Comparison of ENCODE assay signal across 10 cellular contexts in genomic region chr12:108633081-108633533, GRCh38. TPM values are rescaled to one million over a fixed set of nuclear protein-coding genes. Genes with fewer than 3 reads are reported as not detected.
DNase-seq lines count a peak whose midpoint lies in the region; ATAC-seq and TF ChIP-seq lines count a peak whose summit lies in the region.
"Had no signal": no experiment of that assay in that cellular context is flagged by ENCODE, and none has a peak within 500 bp of the region (broad histone marks: within the 10 kb centered on the region; RNA-seq: fewer than 3 reads in every experiment).

No MANE protein-coding gene starts in this region.

- POLR2A ChIA-PET in activated CD4-positive, alpha-beta memory T cell treated with anti-CD3 and anti-CD28 coated beads for 36 hours (lab: Charles Lee), result interaction anchor here (0.7 to 4.9 kb wide), 10 partner anchors 13 to 170 kb away, joined by 3 to 66 read pairs (median 10); partner anchors contain the start of genes ISCU and SART3

- H3K9me3 ChIP-seq in right lobe of liver (no peaks in the 10 kb centered on the region), subcutaneous abdominal adipose tissue (ENCODE audit: control insufficient read depth in 5 of 5, low read length in 5 of 5) (no peaks in the 10 kb centered on the region)

- 70% methylated on average over 7 of the region's 7 CpGs for WGBS in right lobe of liver (ENCODE audit: insufficient coverage, low coverage, low lambda C conversion rate, missing lambda C conversion rate)

- no peak for TF ChIP-seq POLR2A in right lobe of liver (IDR thresholded peaks at IDR 0.05)

- H3K4me3 ChIP-seq in right lobe of liver (peak overlapping the region in 2 of 3 donors; percentile 3 to 30), subcutaneous abdominal adipose tissue (ENCODE audit: low read depth in 1 of 5, low read length in 5 of 5) (peak overlapping the region; percentile 36 to 57 (median 47))

- ATAC-seq in right lobe of liver (no peak), GM19455 (IDR thresholded peaks at IDR 0.05; ENCODE audit: unreplicated experiment) (no peak)

- intact Hi-C loops in activated CD4-positive, alpha-beta memory T cell treated with anti-CD3 and anti-CD28 coated beads for 36 hours (cut with micrococcal nuclease), result loop anchor here (1.0 to 10.0 kb wide), 6 partner anchors 16 to 1308 kb away; partner anchors contain the start of genes ALKBH2, ISCU, PRDM4 and UNG
- intact Hi-C loops in right lobe of liver (cut with DNase I), result no loop called here

- peak; percentile 63 for DNase-seq in activated effector memory CD4-positive, alpha-beta T cell treated with anti-CD3 and anti-CD28 coated beads, Interleukin-2, amount 50 U/mL, for 16 hours
- DNase-seq in activated effector memory CD4-positive, alpha-beta T cell treated with Interleukin-2 at 50 U/mL for 16 hours, result no peak
- no peak for DNase-seq in activated CD4-positive, alpha-beta memory T cell treated with anti-CD3 and anti-CD28 coated beads for 36 hours
- no peak for DNase-seq in right lobe of liver
- DNase-seq in DMS153 (lab: John Stamatoyannopoulos, UW), result no peak
- DNase-seq in HUDEP-2 (lab: John Stamatoyannopoulos, UW; ENCODE audit: unreplicated experiment in 76 of 76), result no peak
- DNase-seq: NCI-H2081 treated with DMSO at 0.1 percent for 48 hours had no signal

- peaks cover 54% of the 10 kb centered on the region for H3K4me1 Mint-ChIP-seq in activated CD4-positive, alpha-beta memory T cell treated with anti-CD3 and anti-CD28 coated beads for 36 hours (ENCODE audit: low read depth)

- H3K27me3 ChIP-seq in right lobe of liver (no peaks in the 10 kb centered on the region), subcutaneous abdominal adipose tissue (ENCODE audit: control insufficient read depth in 5 of 5, insufficient read depth in 4 of 5, low read length in 5 of 5) (no peaks in the 10 kb centered on the region)

- peak overlapping the region; percentile 97 for H3K27ac Mint-ChIP-seq in activated CD4-positive, alpha-beta memory T cell treated with anti-CD3 and anti-CD28 coated beads for 36 hours

- H3K27ac ChIP-seq in right lobe of liver (peak overlapping the region; percentile 44 to 65 (median 47)), subcutaneous abdominal adipose tissue (ENCODE audit: low read depth, low read length) (no peak overlapping the region)

- H3K27me3 Mint-ChIP-seq in activated CD4-positive, alpha-beta memory T cell treated with anti-CD3 and anti-CD28 coated beads for 36 hours, result no peaks in the 10 kb centered on the region

- peak overlapping the region in 3 of 5 donors; percentile 13 to 53 (median 40) for H3K9ac ChIP-seq in subcutaneous abdominal adipose tissue (ENCODE audit: low read length in 5 of 5)

- H3K36me3 ChIP-seq in right lobe of liver, result no peaks in the 10 kb centered on the region
- H3K36me3 ChIP-seq in subcutaneous abdominal adipose tissue (ENCODE audit: control insufficient read depth in 5 of 5, insufficient read depth in 5 of 5, low read length in 5 of 5), result no peaks in the 10 kb centered on the region

- H3K4me3 Mint-ChIP-seq in activated CD4-positive, alpha-beta memory T cell treated with anti-CD3 and anti-CD28 coated beads for 36 hours, result peak overlapping the region; percentile 97

- TF ChIP-seq CTCF in right lobe of liver (IDR thresholded peaks at IDR 0.05), result no peak

- CTCF ChIA-PET in activated CD4-positive, alpha-beta memory T cell treated with anti-CD3 and anti-CD28 coated beads for 36 hours (lab: Charles Lee), result interaction anchor here (1.1 to 15.0 kb wide), 8 partner anchors 15 to 170 kb away, joined by 3 to 207 read pairs (median 12); partner anchors contain the start of genes ISCU and SART3

- H3K36me3 Mint-ChIP-seq in activated CD4-positive, alpha-beta memory T cell treated with anti-CD3 and anti-CD28 coated beads for 36 hours, result peaks cover 26% of the 10 kb centered on the region

- no peaks in the 10 kb centered on the region for H3K4me1 ChIP-seq in right lobe of liver
- peaks cover 2 to 72% (median 51%) of the 10 kb centered on the region in 5 donors for H3K4me1 ChIP-seq in subcutaneous abdominal adipose tissue (ENCODE audit: control insufficient read depth in 5 of 5, insufficient read depth in 5 of 5, low read length in 5 of 5)

- H3K9me3 Mint-ChIP-seq in activated CD4-positive, alpha-beta memory T cell treated with anti-CD3 and anti-CD28 coated beads for 36 hours, result no peaks in the 10 kb centered on the region

RNA-seq across cellular contexts. Expression of gene SELPLG, which starts 0.6 kb away (rescaled TPM):
- total RNA-seq in activated CD4-positive, alpha-beta memory T cell treated with anti-CD3 and anti-CD28 coated beads for 36 hours, result 10 to 100 TPM; 56.8 to 60.1 TPM
- total RNA-seq in right lobe of liver, result 1 to 10 TPM; 1.5 to 6.0 (median 3.1) TPM

RNA-seq across cellular contexts. Expression of gene TMEM119, which starts 35.2 kb away (rescaled TPM):
- under 1 TPM; 0.10 to 0.24 TPM for total RNA-seq in activated CD4-positive, alpha-beta memory T cell treated with anti-CD3 and anti-CD28 coated beads for 36 hours
- under 1 TPM in 4 of 6 experiments, not detected in 2; 0.09 to 0.38 (median 0.22) TPM for total RNA-seq in right lobe of liver
- total RNA-seq: SK-MEL-5 had no signal

Comparison
In these comparisons a context has a peak if more than half of its experiments do, and no peak if none do; other contexts are left out.
1. RNA of gene SELPLG, which starts 0.6 kb away (total RNA-seq): 56.8 to 60.1 TPM in activated CD4-positive, alpha-beta memory T cell treated with anti-CD3 and anti-CD28 coated beads for 36 hours; 1.5 to 6.0 TPM in right lobe of liver; every median in the first group is over 4 times any median in the second.